1 cellular context compared by ENCODE assay signal in genomic region chr21:21860888-21861287, GRCh38.
TF ChIP-seq lines count a peak whose summit lies in the region.

No MANE protein-coding gene starts in this region.

TF ChIP-seq in HepG2, 621 proteins besides CTCF, POLR2A, EP300 and RAD21 (continued from another document):
- TF ChIP-seq SP1 (IDR thresholded peaks at IDR 0.05), result no peak
- no peak for TF ChIP-seq SP1 (CRISPR knock-in tag; IDR thresholded peaks at IDR 0.05)
- no peak for TF ChIP-seq LBX2 (CRISPR knock-in tag; IDR thresholded peaks at IDR 0.05; ENCODE audit: borderline replicate concordance)
- TF ChIP-seq ZNF878 (CRISPR knock-in tag; IDR thresholded peaks at IDR 0.05), result no peak
- TF ChIP-seq MLXIP (CRISPR knock-in tag; IDR thresholded peaks at IDR 0.05; ENCODE audit: borderline replicate concordance), result no peak
- no peak for TF ChIP-seq ZKSCAN5 (CRISPR knock-in tag; IDR thresholded peaks at IDR 0.05)
